ENCODE assay signal across 1 cellular context in genomic region chr5:78795757-78796156, GRCh38.
A peak's percentile ranks its signal among the peaks of the same experiment; 100 is the strongest.
TF ChIP-seq lines count a peak whose summit lies in the region.

No MANE protein-coding gene starts in this region.

TF ChIP-seq in HepG2, 621 proteins besides CTCF, POLR2A, EP300 and RAD21 (continued from another document):
- no peak for TF ChIP-seq ZBTB26 (CRISPR knock-in tag; IDR thresholded peaks at IDR 0.05; ENCODE audit: borderline replicate concordance)
- TF ChIP-seq SOX13 (IDR thresholded peaks at IDR 0.05): no peak
- TF ChIP-seq SOX13 (CRISPR knock-in tag; conservative IDR thresholded peaks at IDR 0.05 in 1 of 2, IDR thresholded peaks at IDR 0.05 in 1 of 2): peak in 1 of 2 experiments; percentile 82; a peak in 2 of 4 replicates
- peak; percentile 58; the same call in 1 of the 2 replicates for TF ChIP-seq NR2F2 (IDR thresholded peaks at IDR 0.05; ENCODE audit: borderline replicate concordance, low read depth)
- no peak for TF ChIP-seq ZNF605 (CRISPR knock-in tag; IDR thresholded peaks at IDR 0.05)
- TF ChIP-seq ZNF354B (CRISPR knock-in tag; IDR thresholded peaks at IDR 0.05): no peak
- 0 out of 2 replicates have a peak, but pooled peaks have one; percentile 29 for TF ChIP-seq FOXA3 (CRISPR knock-in tag; IDR thresholded peaks at IDR 0.05)
- TF ChIP-seq ZNF138 (CRISPR knock-in tag; IDR thresholded peaks at IDR 0.05; ENCODE audit: low read depth): no peak
- no peak for TF ChIP-seq ZNF225 (CRISPR knock-in tag; IDR thresholded peaks at IDR 0.05)
- TF ChIP-seq TBX3 (IDR thresholded peaks at IDR 0.05; ENCODE audit: borderline replicate concordance): peak; percentile 82
- no peak for TF ChIP-seq ZNF850 (CRISPR knock-in tag; conservative IDR thresholded peaks at IDR 0.05)
- TF ChIP-seq CSRNP1 (CRISPR knock-in tag; IDR thresholded peaks at IDR 0.05): no peak
- no peak for TF ChIP-seq MIXL1 (CRISPR knock-in tag; IDR thresholded peaks at IDR 0.05)
